Comparison of ENCODE assay signal across 2 cellular contexts in genomic region chr19:57815247-57816075, GRCh38.
TF ChIP-seq lines count a peak whose summit lies in the region.

No MANE protein-coding gene starts in this region.

TF ChIP-seq in SK-N-SH, 30 proteins besides CTCF, POLR2A, EP300 and RAD21 (continued from another document):
- TF ChIP-seq REST (IDR thresholded peaks at IDR 0.05; ENCODE audit: low read depth, low read length) = no peak
- no peak for TF ChIP-seq RFX5 (IDR thresholded peaks at IDR 0.05; ENCODE audit: low read length)
- no peak for TF ChIP-seq IRF3 (IDR thresholded peaks at IDR 0.05; ENCODE audit: low read depth, low read length)
- no peak for TF ChIP-seq GABPA (IDR thresholded peaks at IDR 0.05; ENCODE audit: low read depth)
- TF ChIP-seq POLR2AphosphoS5 (IDR thresholded peaks at IDR 0.05; ENCODE audit: low read depth, low read length) = no peak
- TF ChIP-seq RXRA (IDR thresholded peaks at IDR 0.05; ENCODE audit: borderline replicate concordance, low read depth) = no peak
- TF ChIP-seq RCOR1 (IDR thresholded peaks at IDR 0.05; ENCODE audit: low read length) = no peak
- TF ChIP-seq ELF1 (IDR thresholded peaks at IDR 0.05) = no peak
- TF ChIP-seq MEF2A (IDR thresholded peaks at IDR 0.05; ENCODE audit: borderline replicate concordance, low read depth) = no peak
- no peak for TF ChIP-seq GATA2 (CRISPR knock-in tag; IDR thresholded peaks at IDR 0.05)
- no peak for TF ChIP-seq JUND (IDR thresholded peaks at IDR 0.05)
- no peak for TF ChIP-seq NFIC (IDR thresholded peaks at IDR 0.05; ENCODE audit: borderline replicate concordance)
- no peak for TF ChIP-seq YY1 (IDR thresholded peaks at IDR 0.05; ENCODE audit: low read depth)
- no peak for TF ChIP-seq MXI1 (IDR thresholded peaks at IDR 0.05; ENCODE audit: low read depth, low read length)
- no peak for TF ChIP-seq CHD2 (IDR thresholded peaks at IDR 0.05; ENCODE audit: low read length, partially characterized antibody)

TF ChIP-seq in SK-N-SH treated with all-trans-retinoic acid at 6 μM for 48 hours, 23 proteins besides CTCF, POLR2A, EP300 and RAD21 (continued from another document):
- no peak for TF ChIP-seq TSHZ2 (CRISPR knock-in tag; IDR thresholded peaks at IDR 0.05)
- TF ChIP-seq PATZ1 (CRISPR knock-in tag; IDR thresholded peaks at IDR 0.05; ENCODE audit: borderline replicate concordance) = no peak
- no peak for TF ChIP-seq CSDC2 (CRISPR knock-in tag; IDR thresholded peaks at IDR 0.05)
- TF ChIP-seq ZC3H10 (CRISPR knock-in tag; IDR thresholded peaks at IDR 0.05) = no peak
- TF ChIP-seq ZNF70 (CRISPR knock-in tag; IDR thresholded peaks at IDR 0.05) = no peak
- no peak for TF ChIP-seq ARNTL (CRISPR knock-in tag; IDR thresholded peaks at IDR 0.05; ENCODE audit: borderline replicate concordance, low read depth)
- no peak for TF ChIP-seq SNAI2 (CRISPR knock-in tag; IDR thresholded peaks at IDR 0.05)
- no peak for TF ChIP-seq PPARA (CRISPR knock-in tag; IDR thresholded peaks at IDR 0.05; ENCODE audit: borderline replicate concordance)
- no peak for TF ChIP-seq TCF4 (CRISPR knock-in tag; IDR thresholded peaks at IDR 0.05; ENCODE audit: borderline replicate concordance)
- TF ChIP-seq RARB (CRISPR knock-in tag; IDR thresholded peaks at IDR 0.05) = no peak
